ENCODE assay signal across 1 cellular context in genomic region chr4:105061136-105061696, GRCh38.
A peak's percentile ranks its signal among the peaks of the same experiment; 100 is the strongest.
TF ChIP-seq lines count a peak whose summit lies in the region.

No MANE protein-coding gene starts in this region.

TF ChIP-seq in K562, 482 proteins besides CTCF, POLR2A, EP300 and RAD21 (continued from another document and continues in another):
- TF ChIP-seq KDM4B (IDR thresholded peaks at IDR 0.05; ENCODE audit: borderline replicate concordance in 2 of 2, low read depth in 1 of 2) (no peak), MAFG (tag; conservative IDR thresholded peaks at IDR 0.05) (0 out of 2 replicates have a peak, but pooled peaks have one; percentile 36), FOXK2 (conservative IDR thresholded peaks at IDR 0.05 in 1 of 2, IDR thresholded peaks at IDR 0.05 in 1 of 2; ENCODE audit: low read depth in 2 of 2) (no peak), RFX1 (IDR thresholded peaks at IDR 0.05) (no peak), TOE1 (IDR thresholded peaks at IDR 0.05; ENCODE audit: borderline replicate concordance) (no peak), TOE1 (CRISPR knock-in tag; IDR thresholded peaks at IDR 0.05; ENCODE audit: borderline replicate concordance, low read depth) (no peak), ATF6 (CRISPR knock-in tag; IDR thresholded peaks at IDR 0.05) (no peak), POLR3A (IDR thresholded peaks at IDR 0.05; ENCODE audit: borderline replicate concordance, extremely low read depth, insufficient read depth, insufficient read length) (no peak), BRD9 (IDR thresholded peaks at IDR 0.05; ENCODE audit: low read depth, partially characterized antibody) (no peak), KLF16 (IDR thresholded peaks at IDR 0.05) (no peak), CBX3 (IDR thresholded peaks at IDR 0.05; ENCODE audit: borderline replicate concordance in 1 of 2, low read length in 2 of 2) (no peak), KLF6 (CRISPR knock-in tag; IDR thresholded peaks at IDR 0.05; ENCODE audit: borderline replicate concordance) (no peak), FUS (optimal IDR thresholded peaks at IDR 0.05; ENCODE audit: low read depth, low read length) (no peak), ZNF263 (CRISPR knock-in tag; IDR thresholded peaks at IDR 0.05; ENCODE audit: borderline replicate concordance) (no peak), PBX2 (CRISPR knock-in tag; IDR thresholded peaks at IDR 0.05; ENCODE audit: low read depth) (no peak), PBX2 (tag; conservative IDR thresholded peaks at IDR 0.05; ENCODE audit: low read depth) (peak; percentile 53; the same call in 1 of the 2 replicates), HLTF (IDR thresholded peaks at IDR 0.05) (no peak), STAT5B (CRISPR knock-in tag; IDR thresholded peaks at IDR 0.05) (no peak), SREBF2 (CRISPR knock-in tag; IDR thresholded peaks at IDR 0.05) (no peak), ZNF134 (CRISPR knock-in tag; conservative IDR thresholded peaks at IDR 0.05) (no peak), CBX2 (IDR thresholded peaks at IDR 0.05; ENCODE audit: insufficient read depth, low read length, poor library complexity, severe bottlenecking) (no peak), ZHX1 (conservative IDR thresholded peaks at IDR 0.05; ENCODE audit: low read length) (no peak), HDAC6 (IDR thresholded peaks at IDR 0.05; ENCODE audit: low read depth, low read length) (no peak), RBM14 (IDR thresholded peaks at IDR 0.05; ENCODE audit: borderline replicate concordance, insufficient read depth, low read depth, low read length) (no peak), HDAC1 (IDR thresholded peaks at IDR 0.05) (no peak), GABPB1 (CRISPR knock-in tag; IDR thresholded peaks at IDR 0.05) (no peak), TCF7 (IDR thresholded peaks at IDR 0.05; ENCODE audit: borderline replicate concordance) (no peak), HOXB6 (CRISPR knock-in tag; IDR thresholded peaks at IDR 0.05; ENCODE audit: borderline replicate concordance) (no peak), TFAM (CRISPR knock-in tag; conservative IDR thresholded peaks at IDR 0.05) (no peak), ZNF174 (CRISPR knock-in tag; IDR thresholded peaks at IDR 0.05) (no peak), HINFP (tag; conservative IDR thresholded peaks at IDR 0.05; ENCODE audit: low read depth) (no peak), NFIX (CRISPR knock-in tag; IDR thresholded peaks at IDR 0.05; ENCODE audit: low read depth) (no peak), ZNF354B (CRISPR knock-in tag; IDR thresholded peaks at IDR 0.05) (no peak), MCM5 (IDR thresholded peaks at IDR 0.05; ENCODE audit: low read depth) (no peak), TAF1 (IDR thresholded peaks at IDR 0.05; ENCODE audit: control insufficient read depth, extremely low read depth, insufficient read depth, low read length, severe bottlenecking) (no peak), TCF3 (CRISPR knock-in tag; IDR thresholded peaks at IDR 0.05) (peak; percentile 32; the same call in 1 of the 2 replicates), CREBBP (IDR thresholded peaks at IDR 0.05; ENCODE audit: low read depth, low read length) (no peak), FOSL1 (tag; conservative IDR thresholded peaks at IDR 0.05) (peak; percentile 42), TEAD1 (CRISPR knock-in tag; IDR thresholded peaks at IDR 0.05) (no peak), ZNF699 (CRISPR knock-in tag; IDR thresholded peaks at IDR 0.05; ENCODE audit: insufficient replicate concordance) (no peak), ATF1 (CRISPR knock-in tag; IDR thresholded peaks at IDR 0.05) (no peak), ATF1 (tag; IDR thresholded peaks at IDR 0.05) (no peak), SUPT5H (IDR thresholded peaks at IDR 0.05) (no peak), STAT5A (IDR thresholded peaks at IDR 0.05; ENCODE audit: borderline replicate concordance, low read length) (no peak), HDAC3 (IDR thresholded peaks at IDR 0.05; ENCODE audit: borderline replicate concordance, partially characterized antibody) (no peak), NR1H2 (CRISPR knock-in tag; IDR thresholded peaks at IDR 0.05) (no peak), CBFA2T3 (IDR thresholded peaks at IDR 0.05) (peak; percentile 27; the same call in 1 of the 2 replicates), STAT6 (CRISPR knock-in tag; IDR thresholded peaks at IDR 0.05) (no peak), NFXL1 (CRISPR knock-in tag; IDR thresholded peaks at IDR 0.05) (no peak), ZFPM2 (CRISPR knock-in tag; IDR thresholded peaks at IDR 0.05) (no peak), ZNF766 (CRISPR knock-in tag; conservative IDR thresholded peaks at IDR 0.05) (peak; percentile 56; the same call in 1 of the 2 replicates), ZNF41 (CRISPR knock-in tag; conservative IDR thresholded peaks at IDR 0.05) (no peak), CHD1 (IDR thresholded peaks at IDR 0.05; ENCODE audit: low read length) (no peak), ZNF561 (CRISPR knock-in tag; conservative IDR thresholded peaks at IDR 0.05) (no peak), TGIF2 (CRISPR knock-in tag; IDR thresholded peaks at IDR 0.05) (no peak), ZNF280B (CRISPR knock-in tag; IDR thresholded peaks at IDR 0.05) (no peak), CREB3L1 (IDR thresholded peaks at IDR 0.05; ENCODE audit: borderline replicate concordance, low read depth) (no peak), MAFF (IDR thresholded peaks at IDR 0.05; ENCODE audit: low read length) (peak; percentile 29; the same call in 1 of the 2 replicates), ZEB2 (IDR thresholded peaks at IDR 0.05) (0 out of 2 replicates have a peak, but pooled peaks have one; percentile 18), ZNF384 (IDR thresholded peaks at IDR 0.05; ENCODE audit: low read depth, low read length) (no peak), NKRF (IDR thresholded peaks at IDR 0.05; ENCODE audit: borderline replicate concordance) (no peak)
